ENCODE assay signal across 19 cellular contexts in genomic region chr1:243706563-243706962, GRCh38.
"Had no signal": no experiment of that assay in that cellular context is flagged by ENCODE, and none has a peak within 500 bp of the region (broad histone marks: within the 10 kb centered on the region; RNA-seq: fewer than 3 reads in every experiment).

No MANE protein-coding gene starts in this region.

- H2AFZ ChIP-seq: parathyroid adenoma had no signal

- H3K4me3 ChIP-seq: adrenal gland, cardiac muscle cell, heart left ventricle, spleen, thoracic aorta, upper lobe of left lung had no signal

- H3K27me3 Mint-ChIP-seq: activated CD4-positive, alpha-beta T cell treated with anti-CD3 and anti-CD28 coated beads for 36 hours; naive thymus-derived CD4-positive, alpha-beta T cell; stimulated activated memory B cell treated with anti-CD40 and anti-IgM and Interleukin-4, amounts not matched to agents 10 μg/mL and 1 μg/mL and 100 μg/mL, for 72 hours had no signal

- H3K36me3 Mint-ChIP-seq: activated naive CD4-positive, alpha-beta T cell treated with anti-CD3 and anti-CD28 coated beads, Interleukin-2, amount 50 U/mL, for 72 hours; stimulated activated memory B cell treated with anti-CD40 and anti-IgM and Interleukin-4, amounts not matched to agents 10 μg/mL and 1 μg/mL and 100 μg/mL, for 72 hours had no signal

- H3K36me3 ChIP-seq: adrenal gland, cardiac muscle cell, heart left ventricle, spleen, thoracic aorta, upper lobe of left lung had no signal

- H3K9me3 ChIP-seq: adrenal gland, heart left ventricle, spleen, thoracic aorta, upper lobe of left lung had no signal

- H3K27ac Mint-ChIP-seq: activated CD4-positive, alpha-beta T cell treated with anti-CD3 and anti-CD28 coated beads for 36 hours; activated naive CD4-positive, alpha-beta T cell treated with anti-CD3 and anti-CD28 coated beads, Interleukin-2, amount 50 U/mL, for 72 hours; activated T-helper 1 cell treated with anti-CD3 and anti-CD28 coated beads, Interleukin-12 subunit alpha, Interleukin-12 subunit beta, Interleukin-2, Interleukin-4 antibody, amounts not matched to agents 30 ng/mL and 10 ng/mL and 1 ng/mL, durations not matched to agents 14 hours and 24 hours and 36 hours; naive thymus-derived CD4-positive, alpha-beta T cell; stimulated activated memory B cell treated with anti-CD40 and anti-IgM and Interleukin-4, amounts not matched to agents 10 μg/mL and 1 μg/mL and 100 μg/mL, for 72 hours; T-helper 2 cell treated with Interferon-gamma antibody and Interleukin-4, amounts not matched to agents 5 μg/mL and 100 μg/mL, for 36 hours had no signal

- H3K4me1 ChIP-seq: parathyroid adenoma, upper lobe of left lung had no signal

- H3K27me3 ChIP-seq: adrenal gland, cardiac muscle cell, heart left ventricle, spleen, upper lobe of left lung had no signal

- H3K9me3 Mint-ChIP-seq: activated naive CD4-positive, alpha-beta T cell treated with anti-CD3 and anti-CD28 coated beads, Interleukin-2, amount 50 U/mL, for 72 hours; activated T-helper 1 cell treated with anti-CD3 and anti-CD28 coated beads, Interleukin-12 subunit alpha, Interleukin-12 subunit beta, Interleukin-2, Interleukin-4 antibody, amounts not matched to agents 30 ng/mL and 10 ng/mL and 1 ng/mL, durations not matched to agents 14 hours and 24 hours and 36 hours; naive thymus-derived CD4-positive, alpha-beta T cell; stimulated activated memory B cell treated with anti-CD40 and anti-IgM and Interleukin-4, amounts not matched to agents 10 μg/mL and 1 μg/mL and 100 μg/mL, for 72 hours; T-helper 2 cell treated with Interferon-gamma antibody and Interleukin-4, amounts not matched to agents 5 μg/mL and 100 μg/mL, for 36 hours had no signal

- H3K4me3 Mint-ChIP-seq: activated CD4-positive, alpha-beta T cell treated with anti-CD3 and anti-CD28 coated beads for 36 hours; activated T-helper 1 cell treated with anti-CD3 and anti-CD28 coated beads, Interleukin-12 subunit alpha, Interleukin-12 subunit beta, Interleukin-2, Interleukin-4 antibody, amounts not matched to agents 30 ng/mL and 10 ng/mL and 1 ng/mL, durations not matched to agents 14 hours and 24 hours and 36 hours; naive thymus-derived CD4-positive, alpha-beta T cell; stimulated activated memory B cell treated with anti-CD40 and anti-IgM and Interleukin-4, amounts not matched to agents 10 μg/mL and 1 μg/mL and 100 μg/mL, for 72 hours; T-helper 2 cell treated with Interferon-gamma antibody and Interleukin-4, amounts not matched to agents 5 μg/mL and 100 μg/mL, for 36 hours had no signal

- H3K79me2 ChIP-seq: parathyroid adenoma had no signal

- H3K9ac ChIP-seq: parathyroid adenoma had no signal

- H3K27ac ChIP-seq: adrenal gland, cardiac muscle cell, heart left ventricle, parathyroid adenoma, spleen, thoracic aorta, upper lobe of left lung had no signal

- ATAC-seq: activated CD4-positive, alpha-beta T cell treated with anti-CD3 and anti-CD28 coated beads for 36 hours; activated naive CD4-positive, alpha-beta T cell treated with anti-CD3 and anti-CD28 coated beads, Interleukin-2, amount 50 U/mL, for 72 hours; heart left ventricle; naive thymus-derived CD4-positive, alpha-beta T cell; stimulated activated memory B cell treated with anti-CD40 and anti-IgM and Interleukin-4, amounts not matched to agents 10 μg/mL and 1 μg/mL and 100 μg/mL, for 72 hours had no signal

- DNase-seq: activated CD4-positive, alpha-beta T cell treated with anti-CD3 and anti-CD28 coated beads for 36 hours; activated CD4-positive, alpha-beta T cell treated with anti-CD3 and anti-CD28 coated beads, Interleukin-2, amount 50 U/mL, for 48 hours; activated gamma-delta T cell treated with Interleukin-2 at 50 U/mL for 16 hours; activated T-cell treated with anti-CD3 and anti-CD28 coated beads for 4 hours; adrenal gland; dermis blood vessel endothelial cell; heart left ventricle; mesenchymal stem cell; naive thymus-derived CD4-positive, alpha-beta T cell; spleen; stimulated activated CD4-positive, alpha-beta T cell treated with anti-CD3 and anti-CD28 coated beads, Interleukin-4, amount 100 ng/mL, for 4 hours; upper lobe of left lung had no signal
